In the genomic region with DNA sequence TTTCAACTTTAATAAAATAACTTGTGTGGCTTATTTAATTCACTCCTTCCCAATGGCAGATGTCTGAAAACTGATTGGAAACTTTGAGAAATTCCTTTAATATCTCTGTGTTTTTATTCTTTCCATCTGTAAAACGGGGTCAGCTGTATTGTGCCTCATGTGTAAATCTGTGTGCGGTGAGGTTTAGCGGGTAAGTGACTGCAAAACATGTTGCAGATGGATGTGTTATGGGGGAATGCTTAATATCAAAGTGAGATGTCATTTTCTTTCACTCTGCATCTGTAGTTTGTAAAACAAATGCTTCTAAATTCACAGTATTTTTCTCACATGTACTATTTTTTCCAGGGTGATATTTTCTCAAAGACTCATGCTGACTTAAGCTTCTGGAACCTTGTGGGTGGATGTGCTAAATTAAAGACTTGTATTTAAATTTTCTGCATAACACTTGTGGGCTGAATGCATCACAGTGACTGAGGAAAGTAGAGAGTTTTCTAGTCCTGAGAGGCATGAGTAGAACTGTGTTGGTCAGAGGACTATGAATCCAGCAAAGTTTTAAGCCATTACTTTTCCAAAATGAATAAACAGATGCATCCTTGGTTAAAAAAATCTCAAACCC, we compare ENCODE assay signal across 15 cellular contexts.
"Had no signal": no experiment of that assay in that cellular context is flagged by ENCODE, and none has a peak within 500 bp of the region (broad histone marks: within the 10 kb centered on the region; RNA-seq: fewer than 3 reads in every experiment).

No MANE protein-coding gene starts in this region.

- H3K27me3 Mint-ChIP-seq: activated CD4-positive, alpha-beta memory T cell treated with anti-CD3 and anti-CD28 coated beads, Interleukin-2, amount 10 ng/mL, durations not matched to agents 7 days and 5 days; activated naive CD8-positive, alpha-beta T cell treated with anti-CD3 and anti-CD28 coated beads for 36 hours; dendritic cell treated with granulocyte-macrophage colony-stimulating factor and Interleukin-4, amounts not matched to agents 40 ng/mL and 50 ng/mL, for 4 days; effector memory CD8-positive, alpha-beta T cell had no signal

- ATAC-seq: effector memory CD8-positive, alpha-beta T cell; psoas muscle; sciatic nerve had no signal

- H3K27ac Mint-ChIP-seq: activated CD4-positive, alpha-beta memory T cell treated with anti-CD3 and anti-CD28 coated beads, Interleukin-2, amount 10 ng/mL, durations not matched to agents 7 days and 5 days; activated naive CD8-positive, alpha-beta T cell treated with anti-CD3 and anti-CD28 coated beads for 36 hours; dendritic cell treated with granulocyte-macrophage colony-stimulating factor and Interleukin-4, amounts not matched to agents 40 ng/mL and 50 ng/mL, for 4 days; effector memory CD8-positive, alpha-beta T cell had no signal

- H3K27ac ChIP-seq: epithelial cell of prostate, psoas muscle, spleen, transverse colon had no signal

- H3K4me1 Mint-ChIP-seq: activated CD4-positive, alpha-beta memory T cell treated with anti-CD3 and anti-CD28 coated beads, Interleukin-2, amount 10 ng/mL, durations not matched to agents 7 days and 5 days; neural crest cell had no signal

- H3K4me3 Mint-ChIP-seq: activated CD4-positive, alpha-beta memory T cell treated with anti-CD3 and anti-CD28 coated beads, Interleukin-2, amount 10 ng/mL, durations not matched to agents 7 days and 5 days; activated naive CD8-positive, alpha-beta T cell treated with anti-CD3 and anti-CD28 coated beads for 36 hours; dendritic cell treated with granulocyte-macrophage colony-stimulating factor and Interleukin-4, amounts not matched to agents 40 ng/mL and 50 ng/mL, for 4 days; effector memory CD8-positive, alpha-beta T cell; neural crest cell had no signal

- H3K4me1 ChIP-seq: psoas muscle, spleen had no signal

- H3K27me3 ChIP-seq: spleen, transverse colon had no signal

- H3K36me3 ChIP-seq: spleen, transverse colon had no signal

- DNase-seq: activated CD4-positive, alpha-beta memory T cell treated with anti-CD3 and anti-CD28 coated beads, Interleukin-2, amount 10 ng/mL, durations not matched to agents 7 days and 5 days; activated CD4-positive, CD25-positive, alpha-beta regulatory T cell treated with anti-CD3 and anti-CD28 coated beads, Interleukin-2, amount 50 U/mL, for 72 hours; activated naive CD8-positive, alpha-beta T cell treated with anti-CD3 and anti-CD28 coated beads for 36 hours; activated T-cell treated with anti-CD3 and anti-CD28 coated beads, Interleukin-2, amount 50 U/mL, for 48 hours; effector memory CD8-positive, alpha-beta T cell; midbrain; psoas muscle; spleen; T-helper 9 cell; transverse colon had no signal

- H3K4me3 ChIP-seq: lung, psoas muscle, spleen, transverse colon had no signal
